15 cellular contexts compared by ENCODE assay signal in the genomic region with DNA sequence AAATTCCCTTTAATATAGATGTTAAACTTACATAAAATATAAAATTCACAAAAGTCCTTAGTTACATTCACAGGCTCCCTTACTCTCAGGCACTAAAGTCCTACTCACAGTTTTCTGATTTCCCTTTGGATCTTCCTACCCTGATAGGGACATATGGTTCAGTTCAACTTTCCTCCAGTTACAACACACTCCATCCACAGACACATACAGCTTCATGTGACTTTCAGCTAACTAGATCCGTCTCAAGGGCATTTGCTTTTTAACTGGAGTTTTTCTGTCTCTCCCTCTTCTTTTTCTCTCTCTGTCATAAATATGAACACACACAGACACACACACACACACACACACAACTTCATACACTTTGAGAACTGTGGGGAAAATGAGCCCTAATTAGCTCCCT.
DNase-seq lines count a peak whose midpoint lies in the region.
"Had no signal": no experiment of that assay in that cellular context is flagged by ENCODE, and none has a peak within 500 bp of the region (broad histone marks: within the 10 kb centered on the region; RNA-seq: fewer than 3 reads in every experiment).

No MANE protein-coding gene starts in this region.

- H3K4ac ChIP-seq in mesenchymal stem cell (ENCODE audit: low read depth in 1 of 2, low read length in 2 of 2): no peak overlapping the region

- H3K27me3 ChIP-seq in SJCRH30: no peaks in the 10 kb centered on the region
- H3K27me3 ChIP-seq in mesenchymal stem cell (ENCODE audit: control insufficient read depth in 1 of 2, insufficient read depth in 1 of 2, low read length in 2 of 2): no peaks in the 10 kb centered on the region
- H3K27me3 ChIP-seq: BE2C had no signal

- H2AK5ac ChIP-seq in mesenchymal stem cell (ENCODE audit: low read length, severe bottlenecking): no peak overlapping the region

- H3K4me3 Mint-ChIP-seq in immature natural killer cell: no peak overlapping the region
- H3K4me3 Mint-ChIP-seq: CD4-positive, alpha-beta memory T cell had no signal

- no peak overlapping the region for H2AFZ ChIP-seq in mesenchymal stem cell (ENCODE audit: low read depth, low read length)
- H2AFZ ChIP-seq: GM23248 had no signal

- H3K27ac ChIP-seq in SJCRH30 (peak overlapping the region; percentile 98), mesenchymal stem cell (ENCODE audit: low read length, poor library complexity, severe bottlenecking) (no peak overlapping the region)
- H3K27ac ChIP-seq: A549, C4-2B, GM23248 had no signal

- H2BK12ac ChIP-seq in mesenchymal stem cell (ENCODE audit: low read length in 2 of 2): no peak overlapping the region

- H3K4me3 ChIP-seq in SJCRH30 (no peak overlapping the region), mesenchymal stem cell (ENCODE audit: insufficient read depth in 1 of 2, low read depth in 1 of 2, low read length in 2 of 2) (no peak overlapping the region)
- H3K4me3 ChIP-seq: A549, GM23248 had no signal

- WGBS in mesenchymal stem cell: 93% methylated on average over 1 of the region's 1 CpG

- H3K4me1 ChIP-seq in SJCRH30 (peaks cover 50% of the 10 kb centered on the region), mesenchymal stem cell (ENCODE audit: control insufficient read depth, insufficient read depth, low read depth, low read length) (no peaks in the 10 kb centered on the region)
- H3K4me1 ChIP-seq: A549, BE2C had no signal

- H3K9me3 Mint-ChIP-seq in immature natural killer cell: peaks cover 2 to 30% (median 5%) of the 10 kb centered on the region in 6 donors

- H2BK120ac ChIP-seq in mesenchymal stem cell (ENCODE audit: low read depth, low read length): no peak overlapping the region

- no peaks in the 10 kb centered on the region for H3K4me1 Mint-ChIP-seq in immature natural killer cell
- H3K4me1 Mint-ChIP-seq: CD4-positive, alpha-beta memory T cell had no signal

- H4K8ac ChIP-seq in mesenchymal stem cell (ENCODE audit: low read length): no peak overlapping the region

- H2BK15ac ChIP-seq in mesenchymal stem cell (ENCODE audit: low read depth, poor library complexity, severe bottlenecking): no peak overlapping the region

- H2BK5ac ChIP-seq in mesenchymal stem cell (ENCODE audit: low read depth, low read length, poor library complexity, severe bottlenecking): no peak overlapping the region

- H3K4me2 ChIP-seq in mesenchymal stem cell (ENCODE audit: low read length, poor library complexity, severe bottlenecking): no peak overlapping the region
- H3K4me2 ChIP-seq: A549 had no signal

- no peak overlapping the region for H3K9ac ChIP-seq in mesenchymal stem cell (ENCODE audit: low read length)
- H3K9ac ChIP-seq: GM23248 had no signal

- no peak overlapping the region for H3K27ac Mint-ChIP-seq in immature natural killer cell
- H3K27ac Mint-ChIP-seq: CD4-positive, alpha-beta memory T cell had no signal

- H3K23ac ChIP-seq in mesenchymal stem cell (ENCODE audit: low read length in 2 of 2): no peak overlapping the region

- no peak overlapping the region for H4K91ac ChIP-seq in mesenchymal stem cell (ENCODE audit: low read length)

- no peaks in the 10 kb centered on the region for H3K79me1 ChIP-seq in mesenchymal stem cell (replicated peaks; ENCODE audit: low read length, poor library complexity, severe bottlenecking)

- H3K27me3 Mint-ChIP-seq in immature natural killer cell (ENCODE audit: low read depth in 3 of 3): peaks cover 0 to 3% (median 0%) of the 10 kb centered on the region in 3 donors
- H3K27me3 Mint-ChIP-seq: CD4-positive, alpha-beta memory T cell had no signal

- H3K36me3 ChIP-seq in SJCRH30 (no peaks in the 10 kb centered on the region), mesenchymal stem cell (ENCODE audit: control insufficient read depth in 1 of 2, insufficient read depth in 2 of 2, low read depth in 1 of 2, low read length in 2 of 2) (no peaks in the 10 kb centered on the region)
- H3K36me3 ChIP-seq: BE2C had no signal

- no peak overlapping the region for H3K18ac ChIP-seq in mesenchymal stem cell (ENCODE audit: low read depth in 1 of 2, low read length in 2 of 2)

- H3K36me3 Mint-ChIP-seq in immature natural killer cell: no peaks in the 10 kb centered on the region
- H3K36me3 Mint-ChIP-seq: CD4-positive, alpha-beta memory T cell had no signal

- DNase-seq in DMS 273 treated with DMSO at 0.1 percent for 48 hours (lab: John Stamatoyannopoulos, UW) (peak; percentile 3), SJCRH30 (peak in 1 of 2 experiments; percentile 64), fibroblast of peridontal ligament (ENCODE audit: extremely low read depth) (peak; percentile 4), mesenchymal stem cell (peak; percentile 16), pons (ENCODE audit: low spot score) (no peak), iPS-NIHi7 (ENCODE audit: extremely low spot score) (no peak), immature natural killer cell (no peak)
- DNase-seq: BE2C; CD4-positive, alpha-beta memory T cell; COR-L47; DMS53; GF-D8; GM23248 had no signal

- H3K14ac ChIP-seq in mesenchymal stem cell (ENCODE audit: low read length in 2 of 2): no peak overlapping the region

- peaks cover 4% of the 10 kb centered on the region; the same call in 1 of the 2 replicates for H3K9me3 ChIP-seq in SJCRH30 (replicated peaks)
- no peaks in the 10 kb centered on the region for H3K9me3 ChIP-seq in mesenchymal stem cell (ENCODE audit: control insufficient read depth, low read length)
- H3K9me3 ChIP-seq: A549, BE2C had no signal

Comparison
In these comparisons a context has a peak if more than half of its experiments do, and no peak if none do; other contexts are left out.
1. DNase-seq: peak in DMS 273 treated with DMSO at 0.1 percent for 48 hours (single experiment), fibroblast of peridontal ligament (single experiment) and mesenchymal stem cell (single experiment); none in pons (single experiment), iPS-NIHi7 (single experiment) and immature natural killer cell (0 of 3).